ENCODE assay signal across 29 cellular contexts in genomic region chr12:64639466-64639865, GRCh38. TPM values are rescaled to one million over a fixed set of nuclear protein-coding genes. Genes with fewer than 3 reads are reported as not detected.
DNase-seq lines count a peak whose midpoint lies in the region; ATAC-seq and TF ChIP-seq lines count a peak whose summit lies in the region.
"Had no signal": no experiment of that assay in that cellular context is flagged by ENCODE, and none has a peak within 500 bp of the region (broad histone marks: within the 10 kb centered on the region; RNA-seq: fewer than 3 reads in every experiment).

No MANE protein-coding gene starts in this region.

- no peaks in the 10 kb centered on the region for H3K9me3 ChIP-seq in CD4-positive, CD25-positive, alpha-beta regulatory T cell (ENCODE audit: control insufficient read depth in 2 of 2, low read length in 2 of 2)
- H3K9me3 ChIP-seq in DOHH2 (ENCODE audit: control insufficient read depth, insufficient read depth, low read length): no peaks in the 10 kb centered on the region
- H3K9me3 ChIP-seq: heart left ventricle, Peyer's patch, prostate gland, SJSA1, vagina had no signal

- H4K20me1 ChIP-seq in DOHH2 (ENCODE audit: control insufficient read depth, insufficient read depth, low read depth, low read length): peaks cover 8% of the 10 kb centered on the region; the same call in 1 of the 2 replicates

- peaks cover 34% of the 10 kb centered on the region for H3K36me3 Mint-ChIP-seq in CD4-positive, CD25-positive, alpha-beta regulatory T cell
- H3K36me3 Mint-ChIP-seq in activated naive CD8-positive, alpha-beta T cell: peaks cover 7% of the 10 kb centered on the region
- peaks cover 3 to 44% (median 6%) of the 10 kb centered on the region in 3 donors for H3K36me3 Mint-ChIP-seq in naive thymus-derived CD8-positive, alpha-beta T cell

- H3K9me3 Mint-ChIP-seq in CD4-positive, CD25-positive, alpha-beta regulatory T cell: peaks cover 0 to 2% (median 0%) of the 10 kb centered on the region in 7 donors
- no peaks in the 10 kb centered on the region for H3K9me3 Mint-ChIP-seq in activated naive CD8-positive, alpha-beta T cell (ENCODE audit: low read depth)
- no peaks in the 10 kb centered on the region for H3K9me3 Mint-ChIP-seq in naive thymus-derived CD8-positive, alpha-beta T cell
- H3K9me3 Mint-ChIP-seq: neural progenitor cell had no signal

- POLR2A ChIA-PET in naive thymus-derived CD8-positive, alpha-beta T cell (lab: Charles Lee): interaction anchor here (1.0 to 1.9 kb wide), 2 partner anchors 12 to 15 kb away, joined by 3 to 6 read pairs; no protein-coding TSS in a partner anchor

- TF ChIP-seq CTCF in DOHH2 (IDR thresholded peaks at IDR 0.05; ENCODE audit: low read depth, low read length, poor library complexity, severe bottlenecking): no peak

- no peaks in the 10 kb centered on the region for H3K27me3 ChIP-seq in CD4-positive, CD25-positive, alpha-beta regulatory T cell (ENCODE audit: control insufficient read depth, insufficient read depth, low read length)
- no peaks in the 10 kb centered on the region for H3K27me3 ChIP-seq in DOHH2 (ENCODE audit: control insufficient read depth, low read length)
- H3K27me3 ChIP-seq: heart left ventricle, neural progenitor cell, Peyer's patch, SJSA1, vagina had no signal

- H3K27ac Mint-ChIP-seq in CD4-positive, CD25-positive, alpha-beta regulatory T cell: peak overlapping the region; percentile 65 to 81 (median 71)
- H3K27ac Mint-ChIP-seq in activated naive CD8-positive, alpha-beta T cell: peak overlapping the region; percentile 82
- H3K27ac Mint-ChIP-seq in naive thymus-derived CD8-positive, alpha-beta T cell: peak overlapping the region in 8 of 10 donors; percentile 14 to 87 (median 50)
- H3K27ac Mint-ChIP-seq: mesothelial cell of epicardium, neural progenitor cell had no signal

- H3K27ac ChIP-seq in CD4-positive, CD25-positive, alpha-beta regulatory T cell (ENCODE audit: insufficient read depth, low read length, poor library complexity, severe bottlenecking): peak overlapping the region; percentile 55
- H3K27ac ChIP-seq in DOHH2 (ENCODE audit: low read depth, low read length): no peak overlapping the region
- H3K27ac ChIP-seq: epithelial cell of prostate, GM23248, neural progenitor cell, Peyer's patch, prostate gland, SJSA1, vagina, WERI-Rb-1 had no signal

- no peak for ATAC-seq in CD4-positive, CD25-positive, alpha-beta regulatory T cell (ENCODE audit: low read depth in 2 of 2)
- ATAC-seq in naive thymus-derived CD8-positive, alpha-beta T cell: no peak
- ATAC-seq in GM21825 (IDR thresholded peaks at IDR 0.05; ENCODE audit: unreplicated experiment): no peak
- no peak for ATAC-seq in GM21423 (IDR thresholded peaks at IDR 0.05; ENCODE audit: unreplicated experiment)
- ATAC-seq: GM12878, left lobe of liver had no signal

- DNase-seq in CD4-positive, CD25-positive, alpha-beta regulatory T cell: no peak
- DNase-seq in naive thymus-derived CD8-positive, alpha-beta T cell: no peak
- DNase-seq in mesenteric fat pad (ENCODE audit: low spot score): no peak
- DNase-seq: activated CD4-positive, alpha-beta T cell treated with anti-CD3 and anti-CD28 coated beads, Interleukin-2, amount 50 U/mL, for 1 hour; activated CD8-positive, alpha-beta memory T cell treated with anti-CD3 and anti-CD28 coated beads, Interleukin-2, amount 50 U/mL, for 48 hours; activated gamma-delta T cell treated with Interleukin-2 at 50 U/mL for 16 hours; amygdala; central memory CD4-positive, alpha-beta T cell; DMS79 treated with DMSO at 0.1 percent for 48 hours; GM23248; heart left ventricle; NCI-H1092; NCI-H187 treated with DMSO at 0.1 percent for 48 hours; NCI-H226; NCI-H82; Peyer's patch; WERI-Rb-1 had no signal

- H3K9me2 ChIP-seq in DOHH2 (replicated peaks; ENCODE audit: control insufficient read depth, low read length): no peaks in the 10 kb centered on the region

- peak overlapping the region; percentile 45 for H3K4me3 ChIP-seq in CD4-positive, CD25-positive, alpha-beta regulatory T cell (ENCODE audit: low read depth, low read length)
- H3K4me3 ChIP-seq in DOHH2 (ENCODE audit: low read length): no peak overlapping the region
- H3K4me3 ChIP-seq: GM12878, GM23248, heart left ventricle, neural progenitor cell, Peyer's patch, prostate gland, SJSA1, vagina had no signal

- peak overlapping the region in 2 of 4 donors; percentile 23 to 35 for H3K4me3 Mint-ChIP-seq in CD4-positive, CD25-positive, alpha-beta regulatory T cell
- H3K4me3 Mint-ChIP-seq in activated naive CD8-positive, alpha-beta T cell: peak overlapping the region; percentile 22
- peak overlapping the region in 8 of 10 donors; percentile 8 to 54 (median 40) for H3K4me3 Mint-ChIP-seq in naive thymus-derived CD8-positive, alpha-beta T cell
- H3K4me3 Mint-ChIP-seq: mesothelial cell of epicardium, neural progenitor cell had no signal

- H3K36me3 ChIP-seq in CD4-positive, CD25-positive, alpha-beta regulatory T cell (ENCODE audit: control insufficient read depth, insufficient read depth, low read length): peaks cover 12% of the 10 kb centered on the region
- peaks cover 12% of the 10 kb centered on the region for H3K36me3 ChIP-seq in DOHH2 (ENCODE audit: control insufficient read depth, low read length)
- H3K36me3 ChIP-seq: neural progenitor cell, Peyer's patch, prostate gland, vagina, WERI-Rb-1 had no signal

- no peaks in the 10 kb centered on the region for H3K27me3 Mint-ChIP-seq in CD4-positive, CD25-positive, alpha-beta regulatory T cell
- no peaks in the 10 kb centered on the region for H3K27me3 Mint-ChIP-seq in activated naive CD8-positive, alpha-beta T cell
- no peaks in the 10 kb centered on the region for H3K27me3 Mint-ChIP-seq in naive thymus-derived CD8-positive, alpha-beta T cell

- H3K4me2 ChIP-seq in DOHH2 (ENCODE audit: low read length): 0 out of 2 replicates have a peak overlapping the region, but pooled peaks have one; percentile 40
- H3K4me2 ChIP-seq: neural progenitor cell had no signal

- H3K4me1 Mint-ChIP-seq in CD4-positive, CD25-positive, alpha-beta regulatory T cell: peaks cover 35 to 94% (median 62%) of the 10 kb centered on the region in 4 donors
- peaks cover 70% of the 10 kb centered on the region for H3K4me1 Mint-ChIP-seq in activated naive CD8-positive, alpha-beta T cell (ENCODE audit: low read depth)
- peaks cover 37 to 90% (median 74%) of the 10 kb centered on the region in 4 donors for H3K4me1 Mint-ChIP-seq in naive thymus-derived CD8-positive, alpha-beta T cell

- peaks cover 69% of the 10 kb centered on the region for H3K4me1 ChIP-seq in CD4-positive, CD25-positive, alpha-beta regulatory T cell (ENCODE audit: control insufficient read depth, insufficient read depth, low read length, poor library complexity, severe bottlenecking)
- peaks cover 90% of the 10 kb centered on the region for H3K4me1 ChIP-seq in DOHH2 (ENCODE audit: control insufficient read depth, low read length)
- H3K4me1 ChIP-seq: neural progenitor cell, prostate gland had no signal

- no peaks in the 10 kb centered on the region for H3F3A ChIP-seq in DOHH2 (ENCODE audit: control insufficient read depth, insufficient read depth)

- H3K79me2 ChIP-seq in DOHH2 (ENCODE audit: control insufficient read depth, low read length): peaks cover 98% of the 10 kb centered on the region

RNA-seq across cellular contexts. Expression of gene RASSF3, which starts 29.2 kb away (rescaled TPM):
- total RNA-seq in CD4-positive, CD25-positive, alpha-beta regulatory T cell: 158 TPM
- polyA plus RNA-seq in CD4-positive, CD25-positive, alpha-beta regulatory T cell: 10 to 100 TPM in 2 of 4 donors, 1 to 10 TPM in 2; 5.5 to 12.8 (median 8.0) TPM
- 100 to 1,000 TPM; 172 to 177 TPM for total RNA-seq in naive thymus-derived CD8-positive, alpha-beta T cell
- polyA plus RNA-seq in naive thymus-derived CD8-positive, alpha-beta T cell: 1 to 10 TPM; 5.5 to 7.8 (median 5.7) TPM
- 90.6 TPM for total RNA-seq in mesenteric fat pad
